ENCODE assay signal across 17 cellular contexts in the genomic region with DNA sequence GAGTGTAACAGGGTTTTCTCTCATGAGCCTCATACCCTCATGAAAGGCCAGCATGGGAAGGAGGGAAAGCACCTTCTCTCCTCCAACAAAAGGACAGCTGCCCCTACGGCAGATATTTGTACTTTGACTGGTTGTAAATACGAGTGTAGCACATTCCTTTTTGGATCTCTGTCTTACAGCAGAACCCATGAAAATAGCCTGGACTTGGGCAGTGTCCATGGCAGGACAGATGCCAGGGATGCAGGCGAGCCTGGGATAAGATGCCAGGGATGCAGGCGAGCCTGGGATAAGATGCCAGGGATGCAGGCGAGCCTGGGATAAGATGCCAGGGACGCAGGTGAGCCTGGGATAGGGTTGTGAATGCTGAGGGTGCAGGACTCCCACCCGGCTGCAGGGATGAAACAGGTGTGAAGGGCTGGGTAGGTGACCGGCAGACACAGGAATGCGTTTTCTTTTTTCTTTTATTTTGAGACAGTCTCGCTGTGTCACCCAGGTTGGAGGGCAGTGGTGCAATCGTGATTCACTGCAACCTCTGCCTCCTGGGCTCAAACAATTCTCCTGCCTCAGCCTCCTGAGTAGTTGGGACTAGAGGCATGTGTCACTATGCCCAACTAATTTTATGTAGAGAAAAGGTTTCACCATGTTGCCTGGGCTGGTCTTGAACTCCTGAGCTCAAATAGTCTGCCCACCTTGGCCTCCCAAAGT.
DNase-seq lines count a peak whose midpoint lies in the region; ATAC-seq and TF ChIP-seq lines count a peak whose summit lies in the region.
"Had no signal": no experiment of that assay in that cellular context is flagged by ENCODE, and none has a peak within 500 bp of the region (broad histone marks: within the 10 kb centered on the region; RNA-seq: fewer than 3 reads in every experiment).

No MANE protein-coding gene starts in this region.

- POLR2A ChIA-PET in GM10248 (lab: Yijun Ruan, JAX), result no interaction called here

- TF ChIP-seq CTCF in right atrium auricular region (IDR thresholded peaks at IDR 0.05), result no peak
- no peak for TF ChIP-seq CTCF in GM10248 (IDR thresholded peaks at IDR 0.05; ENCODE audit: control extremely low read depth, extremely low read depth, low read depth, missing control alignments)

- no peaks in the 10 kb centered on the region for H3K79me2 ChIP-seq in trophoblast cell (ENCODE audit: control insufficient read depth, insufficient read depth, low read length, poor library complexity)

- H2AK5ac ChIP-seq in trophoblast cell (ENCODE audit: low read length), result no peak overlapping the region

- H3K9me3 ChIP-seq in right atrium auricular region (no peaks in the 10 kb centered on the region), trophoblast cell (ENCODE audit: insufficient read depth, low read depth, low read length) (peaks cover 3% of the 10 kb centered on the region)
- H3K9me3 ChIP-seq: BLaER1, HAP-1 had no signal

- DNase-seq in right atrium auricular region (ENCODE audit: low spot score) (peak; percentile 32), left cardiac atrium (no peak), cerebellum (ENCODE audit: low spot score) (peak; percentile 68), trophoblast cell (peak; percentile 80 to 81), GM10248 (ENCODE audit: extremely low spot score) (no peak), NCI-H1105 (lab: John Stamatoyannopoulos, UW) (no peak)
- DNase-seq: CD4-positive, alpha-beta T cell; CD8-positive, alpha-beta memory T cell; DMS53; DMS79 treated with DMSO at 0.1 percent for 48 hours; HFFc6 had no signal

- H3K18ac ChIP-seq in trophoblast cell (ENCODE audit: low read length), result no peak overlapping the region

- H3K27ac ChIP-seq in right atrium auricular region, result no peak overlapping the region
- H3K27ac ChIP-seq in trophoblast cell (ENCODE audit: low read depth, low read length), result no peak overlapping the region
- H3K27ac ChIP-seq: 22Rv1, BLaER1, C4-2B had no signal

- no peak overlapping the region for H4K8ac ChIP-seq in trophoblast cell (ENCODE audit: low read depth, low read length)

- H3K9ac ChIP-seq in trophoblast cell (ENCODE audit: low read length), result no peak overlapping the region
- H3K9ac ChIP-seq: BLaER1 had no signal

- H3K4me1 ChIP-seq in right atrium auricular region (no peaks in the 10 kb centered on the region), trophoblast cell (ENCODE audit: control insufficient read depth in 1 of 2, insufficient read depth in 2 of 2, low read length in 2 of 2) (peaks cover 6 to 9% of the 10 kb centered on the region in 2 experiments)

- H4K91ac ChIP-seq in trophoblast cell (ENCODE audit: low read depth, low read length), result no peak overlapping the region

- no peak overlapping the region for H3K4me3 ChIP-seq in right atrium auricular region
- no peak overlapping the region for H3K4me3 ChIP-seq in trophoblast cell (ENCODE audit: low read depth, low read length)
- H3K4me3 ChIP-seq: BLaER1, GM12878, GM23338, HAP-1 had no signal

- no peak overlapping the region for H2BK5ac ChIP-seq in trophoblast cell (ENCODE audit: low read depth, low read length, poor library complexity)

- H4K12ac ChIP-seq in trophoblast cell (ENCODE audit: low read depth, low read length), result no peak overlapping the region

- H2AFZ ChIP-seq in trophoblast cell (ENCODE audit: insufficient read depth, low read length, poor library complexity), result no peak overlapping the region
- H2AFZ ChIP-seq: GM23338 had no signal

- intact Hi-C loops in left cardiac atrium (cut with DNase I), result no loop called here

- no peak overlapping the region for H3K23ac ChIP-seq in trophoblast cell (ENCODE audit: low read length)

- H2BK12ac ChIP-seq in trophoblast cell (ENCODE audit: low read length), result no peak overlapping the region

- H3K4me2 ChIP-seq in trophoblast cell (ENCODE audit: low read length), result no peak overlapping the region
- H3K4me2 ChIP-seq: BLaER1 had no signal

- no CpG with 5 or more reads among the region's 11 CpGs for WGBS in trophoblast cell (ENCODE audit: extremely low coverage, insufficient coverage, insufficient read length)

- CTCF ChIA-PET in GM10248 (lab: Yijun Ruan, JAX), result interaction anchor here (1.4 kb wide), 1 partner anchor 20 kb away, joined by 3 read pairs; no protein-coding TSS in a partner anchor

- no peak for ATAC-seq in left cardiac atrium
- ATAC-seq: GM12878 had no signal

- peaks cover 2% of the 10 kb centered on the region for H3K79me1 ChIP-seq in trophoblast cell (ENCODE audit: low read length)

- H3K27me3 ChIP-seq in right atrium auricular region (no peaks in the 10 kb centered on the region), trophoblast cell (ENCODE audit: insufficient read depth, low read length) (no peaks in the 10 kb centered on the region)
- H3K27me3 ChIP-seq: BLaER1 had no signal

- no peak overlapping the region for H3K4ac ChIP-seq in trophoblast cell (ENCODE audit: low read depth, low read length)

- no peak overlapping the region for H2BK120ac ChIP-seq in trophoblast cell (ENCODE audit: insufficient read depth, low read length, poor library complexity)

- H3K14ac ChIP-seq in trophoblast cell (ENCODE audit: low read length), result no peak overlapping the region

- peaks cover 6% of the 10 kb centered on the region for H3K36me3 ChIP-seq in right atrium auricular region
- H3K36me3 ChIP-seq in trophoblast cell (ENCODE audit: control insufficient read depth in 1 of 2, insufficient read depth in 2 of 2, low read length in 2 of 2), result no peaks in the 10 kb centered on the region
- H3K36me3 ChIP-seq: BLaER1, HAP-1 had no signal

Comparison
In these comparisons a context has a peak if more than half of its experiments do, and no peak if none do; other contexts are left out.
1. DNase-seq: peak in right atrium auricular region (single experiment), cerebellum (single experiment) and trophoblast cell (2 of 2); none in left cardiac atrium (single experiment), GM10248 (single experiment) and NCI-H1105 (single experiment).